ENCODE assay signal across 8 cellular contexts in the genomic region with DNA sequence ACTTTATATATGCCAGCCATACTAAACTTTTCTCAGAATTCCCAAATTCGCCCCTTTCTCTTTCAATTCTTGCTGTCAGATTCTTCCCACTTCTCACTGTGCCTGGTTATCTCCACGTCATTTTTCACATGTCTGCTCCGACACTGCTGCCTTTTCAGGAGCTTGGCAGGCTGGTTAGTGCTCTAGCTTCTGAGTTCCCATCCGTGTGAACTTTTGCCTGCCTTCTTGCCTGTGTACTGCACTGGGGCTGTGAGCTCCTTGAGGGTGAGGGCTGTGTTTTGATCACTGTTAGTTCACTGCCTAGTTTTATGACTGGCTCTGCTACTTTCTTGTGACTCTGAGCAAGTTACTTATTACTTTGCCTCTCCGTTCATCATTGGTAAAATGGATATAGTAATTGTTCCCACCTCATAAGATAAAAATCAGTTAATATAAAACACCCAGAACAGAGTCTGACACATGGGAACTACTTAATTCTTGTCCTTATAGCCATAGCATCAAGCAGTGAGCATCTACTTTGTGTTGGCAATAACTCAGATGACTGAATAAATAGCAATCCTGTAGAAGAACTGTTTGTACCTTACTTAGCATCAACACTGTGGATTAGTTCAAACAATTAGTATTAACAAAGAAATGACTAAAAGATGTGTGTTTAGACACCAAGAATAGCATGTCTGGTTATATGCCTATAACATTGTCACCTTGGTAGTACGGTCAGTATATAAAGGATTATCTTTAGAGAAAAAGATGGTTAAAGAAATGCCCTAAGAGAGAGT. TPM values are rescaled to one million over a fixed set of nuclear protein-coding genes. Genes with fewer than 3 reads are reported as not detected.
DNase-seq lines count a peak whose midpoint lies in the region; ATAC-seq, FAIRE-seq and TF ChIP-seq lines count a peak whose summit lies in the region.

No MANE protein-coding gene starts in this region.

- no peak for TF ChIP-seq EP300 in suprapubic skin (IDR thresholded peaks at IDR 0.05)

- peaks cover 54% of the 10 kb centered on the region for H3K79me2 ChIP-seq in keratinocyte (ENCODE audit: control insufficient read depth, insufficient read depth, low read length)

- H3K27ac ChIP-seq in keratinocyte (ENCODE audit: control insufficient read depth, insufficient read depth, low read length) (peak overlapping the region; percentile 88), suprapubic skin (peak overlapping the region; percentile 78)

- H3K36me3 ChIP-seq in keratinocyte (ENCODE audit: control insufficient read depth in 2 of 2, extremely low read depth in 1 of 2, insufficient read depth in 2 of 2, low read length in 2 of 2) = peaks cover 16 to 24% of the 10 kb centered on the region in 2 experiments
- peaks cover 62% of the 10 kb centered on the region for H3K36me3 ChIP-seq in suprapubic skin

- H3K27me3 Mint-ChIP-seq in MCF 10A (ENCODE audit: insufficient read depth, unreplicated experiment) = no peaks in the 10 kb centered on the region

- no peak overlapping the region for H3K4me3 Mint-ChIP-seq in MCF 10A (ENCODE audit: unreplicated experiment)

- H3K4me1 Mint-ChIP-seq in MCF 10A (ENCODE audit: insufficient read depth, unreplicated experiment) = peaks cover 29% of the 10 kb centered on the region

- peak; percentile 30 to 41 for ATAC-seq in activated CD4-positive, CD25-positive, alpha-beta regulatory T cell treated with anti-CD3 and anti-CD28 coated beads, Interleukin-2, amount 50 U/mL, for 24 hours
- ATAC-seq in GM19452 (IDR thresholded peaks at IDR 0.05; ENCODE audit: unreplicated experiment) = no peak

- no TSS peak for BruUV-seq in MCF 10A (replicated peaks; lab: Mats Ljungman, UMichigan)

- H3K9me3 Mint-ChIP-seq in MCF 10A (ENCODE audit: unreplicated experiment) = no peaks in the 10 kb centered on the region

- H3K9me3 ChIP-seq in keratinocyte (ENCODE audit: control insufficient read depth, low read depth, low read length) = no peaks in the 10 kb centered on the region
- H3K9me3 ChIP-seq in suprapubic skin = no peaks in the 10 kb centered on the region

- TF ChIP-seq CTCF in MCF 10A (IDR thresholded peaks at IDR 0.05; ENCODE audit: unreplicated experiment) = no peak
- TF ChIP-seq CTCF in keratinocyte (optimal IDR thresholded peaks at IDR 0.05 in 1 of 3, IDR thresholded peaks at IDR 0.05 in 1 of 3, conservative IDR thresholded peaks at IDR 0.05 in 1 of 3; ENCODE audit: extremely low read depth in 1 of 3, insufficient read depth in 2 of 3, low read length in 3 of 3) = no peak
- no peak for TF ChIP-seq CTCF in suprapubic skin (IDR thresholded peaks at IDR 0.05)

- DNase-seq in activated CD4-positive, CD25-positive, alpha-beta regulatory T cell (lab: John Stamatoyannopoulos, UW) = no peak
- DNase-seq in MCF 10A (ENCODE audit: unreplicated experiment) (no peak), keratinocyte (ENCODE audit: low read depth, low spot score) (no peak), suprapubic skin (ENCODE audit: low spot score in 2 of 2) (no peak), DMS114 treated with DMSO at 0.1 percent for 48 hours (lab: John Stamatoyannopoulos, UW; ENCODE audit: unreplicated experiment) (no peak), NOMO-1 treated with DMSO at 0.1 percent for 48 hours (lab: John Stamatoyannopoulos, UW; ENCODE audit: unreplicated experiment) (no peak)

- no peaks in the 10 kb centered on the region for H3K27me3 ChIP-seq in keratinocyte (ENCODE audit: control insufficient read depth, extremely low read depth, insufficient read depth, low read length)
- H3K27me3 ChIP-seq in suprapubic skin = no peaks in the 10 kb centered on the region

- H3K36me3 Mint-ChIP-seq in MCF 10A (ENCODE audit: insufficient read depth, unreplicated experiment) = peaks cover 84% of the 10 kb centered on the region

- peak overlapping the region; percentile 89 for H3K27ac Mint-ChIP-seq in MCF 10A (ENCODE audit: low read depth, unreplicated experiment)

- intact Hi-C loops in MCF 10A (cut with micrococcal nuclease) = no loop called here

- FAIRE-seq in keratinocyte (lab: Jason Lieb, UNC) = peak; percentile 23

- CTCF ChIA-PET in MCF 10A (lab: Yijun Ruan, JAX) = interaction anchor here (0.5 to 14.7 kb wide), 5 partner anchors 12 to 402 kb away, joined by 3 to 139 read pairs (median 4); a partner anchor contains a TSS

- H2AFZ ChIP-seq in keratinocyte (ENCODE audit: control insufficient read depth, low read length) = no peak overlapping the region

- H4K20me1 ChIP-seq in keratinocyte (ENCODE audit: control insufficient read depth, extremely low read depth, insufficient read depth, low read length) = no peaks in the 10 kb centered on the region

- POLR2A ChIA-PET in MCF 10A (lab: Yijun Ruan, JAX) = interaction anchor here (0.7 to 3.4 kb wide), 7 partner anchors 8 to 405 kb away, joined by 3 to 12 read pairs (median 3); a partner anchor contains a TSS

- dilution Hi-C loops in keratinocyte (cut with MboI; ENCODE audit: extremely low pct_ligation_motif_present, low sequenced_read_pairs) = no loop called here

- H3K9me1 ChIP-seq in keratinocyte (ENCODE audit: control insufficient read depth, extremely low read depth, insufficient read depth, low read length) = peaks cover 3% of the 10 kb centered on the region

- 59% methylated on average over 6 of the region's 6 CpGs for WGBS in suprapubic skin

- H3K4me1 ChIP-seq in keratinocyte (ENCODE audit: control insufficient read depth, extremely low read depth, insufficient read depth, low read length) = peaks cover 57% of the 10 kb centered on the region
- peaks cover 58% of the 10 kb centered on the region for H3K4me1 ChIP-seq in suprapubic skin

- TF ChIP-seq POLR2A in suprapubic skin (IDR thresholded peaks at IDR 0.05) = no peak

- H3K9ac ChIP-seq in keratinocyte (ENCODE audit: control insufficient read depth, extremely low read depth, insufficient read depth, low read length) = peak overlapping the region; percentile 65

- H3K4me3 ChIP-seq in keratinocyte (ENCODE audit: control insufficient read depth in 2 of 3, extremely low read depth in 1 of 3, insufficient read depth in 2 of 3, low read depth in 1 of 3, low read length in 3 of 3) = peak overlapping the region in 2 of 3 experiments; percentile 32 to 56
- H3K4me3 ChIP-seq in suprapubic skin = no peak overlapping the region

- peak overlapping the region; percentile 68 for H3K4me2 ChIP-seq in keratinocyte (ENCODE audit: control insufficient read depth, extremely low read depth, insufficient read depth, low read depth, low read length)

RNA-seq across cellular contexts. Expression of a gene that starts 5.5 kb away (rescaled TPM):
- total RNA-seq in MCF 10A (2022) = 54.6 and 61.8 TPM in 2 replicates
- polyA plus RNA-seq in keratinocyte = 260 to 338 TPM (median 267 TPM) in 3 replicates
- 230 TPM for polyA plus RNA-seq in keratinocyte (2011; ENCODE audit: low read depth)
- 293 and 341 TPM in 2 replicates for polyA plus RNA-seq in keratinocyte (2011; cell fraction: cytosol; rRNA removed)
- 149 and 168 TPM in 2 replicates for polyA plus RNA-seq in keratinocyte (2011; cell fraction: nucleus; rRNA removed)
- 270 and 343 TPM in 2 replicates for polyA plus RNA-seq in keratinocyte (2012; ENCODE audit: low replicate concordance)
- 14.6 to 78.3 TPM (median 50.6 TPM) in 3 replicates for polyA minus RNA-seq in keratinocyte
- 91.5 TPM for polyA minus RNA-seq in keratinocyte (2011; cell fraction: cytosol; rRNA and poly(A)+ RNA removed)
- polyA minus RNA-seq in keratinocyte (2011; cell fraction: nucleus; rRNA and poly(A)+ RNA removed) = 27.6 and 51.2 TPM in 2 replicates
- 10 to 100 TPM; 38.2 to 61.4 (median 56.7) TPM for total RNA-seq in suprapubic skin

RNA-seq across cellular contexts. Expression of a gene that starts 8.8 kb away (rescaled TPM):
- total RNA-seq in MCF 10A (2022) (33.8 and 40.9 TPM in 2 replicates), suprapubic skin (10 to 100 TPM; 19.0 to 35.5 (median 25.4) TPM)
- 42.7 to 56.9 TPM (median 47.1 TPM) in 3 replicates for polyA plus RNA-seq in keratinocyte
- polyA plus RNA-seq in keratinocyte (2011; ENCODE audit: low read depth) = 3.5 TPM
- polyA plus RNA-seq in keratinocyte (2011; cell fraction: cytosol; rRNA removed) = 43.7 and 50.3 TPM in 2 replicates
- polyA plus RNA-seq in keratinocyte (2011; cell fraction: nucleus; rRNA removed) = 29.6 and 32.1 TPM in 2 replicates
- polyA plus RNA-seq in keratinocyte (2012; ENCODE audit: low replicate concordance) = 28.2 and 28.3 TPM in 2 replicates
- polyA minus RNA-seq in keratinocyte = 17.9 to 33.5 TPM (median 25.5 TPM) in 3 replicates
- polyA minus RNA-seq in keratinocyte (2011; cell fraction: cytosol; rRNA and poly(A)+ RNA removed) = 10.7 TPM
- 7.9 and 15.6 TPM in 2 replicates for polyA minus RNA-seq in keratinocyte (2011; cell fraction: nucleus; rRNA and poly(A)+ RNA removed)

RNA-seq across cellular contexts. Expression of a gene that starts 28.0 kb away (rescaled TPM):
- total RNA-seq in MCF 10A (2022) = 0.25 and 0.42 TPM in 2 replicates
- 0.20 to 0.26 TPM (median 0.25 TPM) in 3 replicates for polyA plus RNA-seq in keratinocyte
- 1.0 TPM for polyA plus RNA-seq in keratinocyte (2011; ENCODE audit: low read depth)
- polyA plus RNA-seq in keratinocyte (2011; cell fraction: cytosol; rRNA removed) = 0.23 TPM in 2 replicates
- polyA plus RNA-seq in keratinocyte (2011; cell fraction: nucleus; rRNA removed) = 0.43 and 0.67 TPM in 2 replicates
- 0.13 and 0.23 TPM in 2 replicates for polyA plus RNA-seq in keratinocyte (2012; ENCODE audit: low replicate concordance)
- polyA minus RNA-seq in keratinocyte = 0.10 to 0.35 TPM in 2 of 3 replicates, not detected in the other
- polyA minus RNA-seq in keratinocyte (2011; cell fraction: cytosol; rRNA and poly(A)+ RNA removed) = not detected
- polyA minus RNA-seq in keratinocyte (2011; cell fraction: nucleus; rRNA and poly(A)+ RNA removed) = 0.21 and 0.85 TPM in 2 replicates
- total RNA-seq in suprapubic skin = 1 to 10 TPM in 2 of 4 donors, under 1 TPM in 2; 0.76 to 1.5 (median 0.99) TPM
